ENCODE assay signal across 8 cellular contexts in the genomic region with DNA sequence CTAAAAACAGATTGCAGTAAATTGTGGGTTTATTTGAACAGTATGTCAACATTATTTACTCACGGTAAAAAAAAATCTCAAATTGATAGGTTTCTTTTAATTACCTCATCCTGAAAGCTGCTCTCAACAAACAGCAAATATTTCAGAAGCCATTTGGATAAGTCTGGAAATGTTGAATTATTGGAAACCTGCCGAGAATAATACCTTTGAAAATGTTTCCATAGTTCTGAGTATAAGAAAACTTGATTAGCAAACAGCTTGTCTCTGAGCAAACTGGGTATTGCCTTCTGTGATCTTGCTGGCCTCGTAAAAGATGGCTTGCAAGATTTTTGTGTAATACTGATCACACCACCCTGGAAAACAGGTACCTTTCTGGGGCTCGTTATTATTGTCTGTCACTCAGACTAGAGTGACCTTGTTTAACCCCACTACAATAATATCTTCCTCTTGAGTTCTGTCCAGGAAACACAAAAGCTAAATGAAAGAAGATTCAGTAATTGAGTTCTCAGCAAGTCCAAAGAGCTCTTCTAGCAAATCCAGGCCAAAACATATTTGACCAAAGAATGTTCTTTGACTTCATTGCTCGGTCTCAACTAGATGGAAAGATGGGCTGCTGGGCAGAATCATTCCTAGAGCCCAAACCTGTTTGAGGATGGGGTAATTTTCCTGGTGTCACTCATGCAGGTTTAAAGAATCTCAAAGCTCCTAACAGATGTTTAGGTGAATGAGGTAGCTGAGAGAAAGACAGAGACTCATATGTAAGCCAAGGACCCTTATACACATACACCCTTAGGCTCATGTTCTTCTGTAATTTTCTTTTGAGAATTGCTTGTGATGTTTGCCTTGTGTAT.
DNase-seq lines count a peak whose midpoint lies in the region; TF ChIP-seq lines count a peak whose summit lies in the region.

No MANE protein-coding gene starts in this region.

- H3K4me3 ChIP-seq in foreskin fibroblast (ENCODE audit: low read depth in 1 of 2, low read length in 2 of 2) (peak overlapping the region; percentile 54 to 71), skeletal muscle tissue (ENCODE audit: low read length in 3 of 3) (peak overlapping the region; percentile 86 to 93 (median 92))

- TF ChIP-seq CTCF in foreskin fibroblast (IDR thresholded peaks at IDR 0.05; ENCODE audit: low read depth, low read length): no peak

- peak overlapping the region; percentile 98 for H3K27ac ChIP-seq in skeletal muscle tissue (ENCODE audit: low read depth, low read length)

- DNase-seq in NCI-H82 (lab: John Stamatoyannopoulos, UW): peak; percentile 21
- DNase-seq in NCI-H82 treated with DMSO at 0.1 percent for 48 hours (lab: John Stamatoyannopoulos, UW; ENCODE audit: unreplicated experiment): no peak
- DNase-seq in SK-N-DZ (ENCODE audit: low spot score): peak; percentile 20
- peak in 1 of 2 donors; percentile 18 for DNase-seq in foreskin fibroblast
- no peak for DNase-seq in stimulated activated CD4-positive, alpha-beta T cell treated with anti-CD3 and anti-CD28 coated beads, Interleukin-1b, Interleukin-23, amount 100 ng/mL, for 48 hours
- DNase-seq in 8988T: no peak
- DNase-seq in SW 1271 (lab: John Stamatoyannopoulos, UW): no peak

- H3K27me3 ChIP-seq in skeletal muscle tissue (ENCODE audit: control insufficient read depth in 3 of 3, insufficient read depth in 3 of 3, low read length in 3 of 3): no peaks in the 10 kb centered on the region

- H3K9ac ChIP-seq in skeletal muscle tissue (ENCODE audit: low read depth in 1 of 3, low read length in 3 of 3): peak overlapping the region; percentile 94

- peaks cover 5 to 14% (median 9%) of the 10 kb centered on the region in 3 donors for H3K4me1 ChIP-seq in skeletal muscle tissue (ENCODE audit: control insufficient read depth in 3 of 3, insufficient read depth in 3 of 3, low read length in 3 of 3)

- H3K9me3 ChIP-seq in skeletal muscle tissue (ENCODE audit: control insufficient read depth in 3 of 3, low read length in 3 of 3): peaks cover 0 to 3% (median 0%) of the 10 kb centered on the region in 3 donors

- H3K36me3 ChIP-seq in skeletal muscle tissue (ENCODE audit: control insufficient read depth in 3 of 3, insufficient read depth in 3 of 3, low read length in 3 of 3): no peaks in the 10 kb centered on the region

Comparison
In these comparisons a context has a peak if more than half of its experiments do, and no peak if none do; other contexts are left out.
1. DNase-seq: peak in NCI-H82 (single experiment) and SK-N-DZ (single experiment); none in NCI-H82 treated with DMSO at 0.1 percent for 48 hours (single experiment), stimulated activated CD4-positive, alpha-beta T cell treated with anti-CD3 and anti-CD28 coated beads, Interleukin-1b, Interleukin-23, amount 100 ng/mL, for 48 hours (single experiment), 8988T (single experiment) and SW 1271 (0 of 2).